Comparison of ENCODE assay signal across 8 cellular contexts in the genomic region with DNA sequence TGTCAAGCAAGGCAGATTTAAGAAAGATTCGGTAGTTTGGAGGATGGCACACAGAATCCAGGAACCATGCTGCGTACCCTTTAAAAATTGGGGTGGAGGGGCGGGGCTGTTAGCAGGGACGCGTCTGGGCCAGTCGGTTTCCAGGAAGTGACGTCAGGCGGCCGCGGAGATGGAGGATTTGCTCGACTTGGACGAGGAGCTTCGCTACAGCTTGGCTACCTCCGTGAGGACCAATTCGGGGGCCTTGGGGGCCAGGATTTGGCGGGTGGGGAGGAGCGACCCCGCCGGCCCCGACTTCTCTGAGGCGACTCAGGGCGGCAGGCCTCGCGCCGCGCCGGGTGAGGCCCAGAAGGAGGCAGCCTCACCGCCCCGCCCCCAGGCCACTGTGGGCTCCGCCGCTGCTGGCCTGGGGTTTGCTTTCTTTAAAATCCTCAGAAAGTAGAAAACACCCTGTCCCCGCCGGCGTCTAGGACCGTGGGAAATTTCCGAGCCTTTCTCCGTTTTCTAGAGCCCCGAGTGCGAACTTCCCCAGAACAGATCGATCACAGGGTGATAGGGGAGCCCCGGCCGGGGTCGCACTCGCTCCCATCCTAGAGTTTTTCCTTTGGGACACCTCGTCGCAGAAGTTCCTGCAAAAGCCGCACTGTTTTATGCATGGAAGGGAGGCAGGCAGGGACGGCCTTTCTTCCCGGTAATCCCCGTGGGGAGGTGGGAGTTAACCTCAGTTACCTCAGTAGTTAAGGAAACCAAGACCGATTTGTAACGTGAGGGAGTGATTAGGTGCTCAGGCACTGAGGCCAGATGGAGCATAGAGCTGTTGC. TPM values are rescaled to one million over a fixed set of nuclear protein-coding genes. Genes with fewer than 3 reads are reported as not detected.
A peak's percentile ranks its signal among the peaks of the same experiment; 100 is the strongest.
DNase-seq lines count a peak whose midpoint lies in the region; ATAC-seq, FAIRE-seq and TF ChIP-seq lines count a peak whose summit lies in the region.

TSS of gene IFT43 (plus strand) at position 146 of the 821 bp plus-strand sequence. CDS start at position 170, 24 bp downstream.

- no TSS peak for BruUV-seq in Calu3 (replicated peaks; lab: Mats Ljungman, UMichigan)

- WGBS in esophagus muscularis mucosa = under 1% methylated on average over 44 of the region's 52 CpGs

- H3K9me3 Mint-ChIP-seq in Calu3 (ENCODE audit: low read depth, unreplicated experiment) = no peaks in the 10 kb centered on the region
- no peaks in the 10 kb centered on the region for H3K9me3 Mint-ChIP-seq in activated T-cell treated with anti-CD3 and anti-CD28 coated beads, Interleukin-2, amount 50 U/mL, for 72 hours

- H3K36me3 ChIP-seq in esophagus muscularis mucosa = peaks cover 0 to 16% (median 4%) of the 10 kb centered on the region in 4 donors

- peak within 1 kb of the TSS; percentile 96 to 99 (median 98) for H3K27ac ChIP-seq in esophagus muscularis mucosa (replicated peaks in 1 of 4)

- intact Hi-C loops in Calu3 (cut with micrococcal nuclease; ENCODE audit: unreplicated experiment) = no loop called here
- intact Hi-C loops in esophagus muscularis mucosa (cut with DNase I) = no loop called here

- peak within 1 kb of the TSS; percentile 84 for H3K4me3 Mint-ChIP-seq in Calu3 (ENCODE audit: low read depth, unreplicated experiment)
- H3K4me3 Mint-ChIP-seq in activated T-cell treated with anti-CD3 and anti-CD28 coated beads, Interleukin-2, amount 50 U/mL, for 72 hours = peak within 1 kb of the TSS; percentile 88 to 92

- DNase-seq in Calu3 (peak; percentile 86), HuH-7.5 (ENCODE audit: low spot score) (peak; percentile 69), RCC 7860 (ENCODE audit: low spot score) (peak; percentile 21), esophagus muscularis mucosa (ENCODE audit: extremely low spot score) (peak; percentile 98), myocyte (ENCODE audit: low read depth) (peak; percentile 88)
- DNase-seq in activated T-cell treated with anti-CD3 and anti-CD28 coated beads, Interleukin-2, amount 50 U/mL, for 72 hours = peak; percentile 90 to 93
- DNase-seq in stimulated activated CD8-positive, alpha-beta memory T cell treated with anti-CD3 and anti-CD28 coated beads, Interleukin-7, amount 100 ng/mL, for 4 hours (ENCODE audit: low read depth in 2 of 2) = peak; percentile 86 to 88

- H3K27me3 ChIP-seq in esophagus muscularis mucosa = no peaks in the 10 kb centered on the region

- TF ChIP-seq CTCF in Calu3 (IDR thresholded peaks at IDR 0.05; ENCODE audit: unreplicated experiment) (no peak), esophagus muscularis mucosa (IDR thresholded peaks at IDR 0.05) (no peak)

- ATAC-seq in GM21447 (IDR thresholded peaks at IDR 0.05; ENCODE audit: unreplicated experiment) = peak; percentile 62
- peak; percentile 70 to 73 for ATAC-seq in activated T-cell treated with anti-CD3 and anti-CD28 coated beads, Interleukin-2, amount 50 U/mL, for 72 hours (replicated peaks in 1 of 2)

- peaks cover 32 to 59% (median 52%) of the 10 kb centered on the region in 4 donors for H3K4me1 ChIP-seq in esophagus muscularis mucosa

- H3K4me1 Mint-ChIP-seq in Calu3 (ENCODE audit: low read depth, unreplicated experiment) = peaks cover 14% of the 10 kb centered on the region
- H3K4me1 Mint-ChIP-seq in activated T-cell treated with anti-CD3 and anti-CD28 coated beads, Interleukin-2, amount 50 U/mL, for 72 hours (ENCODE audit: low read depth) = peaks cover 29% of the 10 kb centered on the region

- peaks cover 13% of the 10 kb centered on the region for H3K27me3 Mint-ChIP-seq in Calu3 (ENCODE audit: unreplicated experiment)
- no peaks in the 10 kb centered on the region for H3K27me3 Mint-ChIP-seq in activated T-cell treated with anti-CD3 and anti-CD28 coated beads, Interleukin-2, amount 50 U/mL, for 72 hours (ENCODE audit: low read depth)

- CTCF ChIA-PET in Calu3 (lab: Charles Lee) = interaction anchor here (0.6 to 1.5 kb wide), 4 partner anchors 79 to 1038 kb away, joined by 3 to 5 read pairs (median 4); no protein-coding TSS in a partner anchor

- peaks cover 31% of the 10 kb centered on the region for H3K36me3 Mint-ChIP-seq in Calu3 (ENCODE audit: insufficient read depth, unreplicated experiment)
- no peaks in the 10 kb centered on the region for H3K36me3 Mint-ChIP-seq in activated T-cell treated with anti-CD3 and anti-CD28 coated beads, Interleukin-2, amount 50 U/mL, for 72 hours (ENCODE audit: insufficient read depth in 2 of 2)

- H3K27ac Mint-ChIP-seq in Calu3 (ENCODE audit: unreplicated experiment) = peak within 1 kb of the TSS; percentile 89
- H3K27ac Mint-ChIP-seq in activated T-cell treated with anti-CD3 and anti-CD28 coated beads, Interleukin-2, amount 50 U/mL, for 72 hours = peak within 1 kb of the TSS; percentile 38

- peak; percentile 24 for TF ChIP-seq POLR2A in esophagus muscularis mucosa (IDR thresholded peaks at IDR 0.05; ENCODE audit: low read depth)

- peak within 1 kb of the TSS; percentile 81 to 91 (median 89) for H3K4me3 ChIP-seq in esophagus muscularis mucosa

- no peak for FAIRE-seq in RCC 7860 (lab: Jason Lieb, UNC)

- TF ChIP-seq EP300 in esophagus muscularis mucosa (IDR thresholded peaks at IDR 0.05) = no peak

- H3K9me3 ChIP-seq in esophagus muscularis mucosa = no peaks in the 10 kb centered on the region

RNA-seq across cellular contexts. Expression of gene IFT43, which starts in this region (rescaled TPM):
- total RNA-seq in Calu3 (2022) (37.8 and 37.9 TPM in 2 replicates), esophagus muscularis mucosa (10 to 100 TPM; 36.7 to 51.0 (median 42.3) TPM), myocyte (37.1 and 38.6 TPM in 2 replicates)
- 10 to 100 TPM; 10.4 to 12.2 TPM for total RNA-seq in activated T-cell treated with anti-CD3 and anti-CD28 coated beads, Interleukin-2, amount 50 U/mL, for 72 hours
- 59.2 TPM for polyA plus RNA-seq in myocyte (2012)

Comparison
In these comparisons a context has a peak if more than half of its experiments do, and no peak if none do; other contexts are left out.
1. Peak in every context shown above with its lines: DNase-seq, ATAC-seq, H3K4me3 ChIP-seq and H3K27ac ChIP-seq.
2. DNase-seq: peak in every context shown above with its lines; median percentile 98 in esophagus muscularis mucosa; 92 in activated T-cell treated with anti-CD3 and anti-CD28 coated beads, Interleukin-2, amount 50 U/mL, for 72 hours; 88 in myocyte; 87 in stimulated activated CD8-positive, alpha-beta memory T cell treated with anti-CD3 and anti-CD28 coated beads, Interleukin-7, amount 100 ng/mL, for 4 hours; 86 in Calu3; 69 in HuH-7.5; 21 in RCC 7860.